2 cellular contexts compared by ENCODE assay signal in genomic region chr4:52968696-52969095, GRCh38.
TF ChIP-seq lines count a peak whose summit lies in the region.

No MANE protein-coding gene starts in this region.

TF ChIP-seq in H1, 55 proteins besides CTCF, POLR2A, EP300 and RAD21:
- TF ChIP-seq SRF (IDR thresholded peaks at IDR 0.05; ENCODE audit: low read depth, low read length) (no peak), SAP30 (IDR thresholded peaks at IDR 0.05; ENCODE audit: insufficient read depth, insufficient replicate concordance, low read length) (no peak), TCF12 (IDR thresholded peaks at IDR 0.05; ENCODE audit: low read depth, low read length) (no peak), TAF7 (optimal IDR thresholded peaks at IDR 0.05; ENCODE audit: borderline replicate concordance, low read depth, low read length) (no peak), TBP (IDR thresholded peaks at IDR 0.05; ENCODE audit: low read depth, low read length) (no peak), ATF3 (IDR thresholded peaks at IDR 0.05; ENCODE audit: insufficient read depth, low read depth, low read length) (no peak), RXRA (IDR thresholded peaks at IDR 0.05; ENCODE audit: insufficient read depth, low read depth, low read length) (no peak)

TF ChIP-seq in GM23338, 12 proteins besides CTCF, POLR2A, EP300 and RAD21:
- TF ChIP-seq POLR2AphosphoS5 (IDR thresholded peaks at IDR 0.05; ENCODE audit: low read depth): no peak
- TF ChIP-seq EZH2phosphoT487 (IDR thresholded peaks at IDR 0.05; ENCODE audit: unreplicated experiment): no peak
- no peak for TF ChIP-seq ZNF462 (CRISPR knock-in tag; IDR thresholded peaks at IDR 0.05)
